ENCODE assay signal across 20 cellular contexts in the genomic region with DNA sequence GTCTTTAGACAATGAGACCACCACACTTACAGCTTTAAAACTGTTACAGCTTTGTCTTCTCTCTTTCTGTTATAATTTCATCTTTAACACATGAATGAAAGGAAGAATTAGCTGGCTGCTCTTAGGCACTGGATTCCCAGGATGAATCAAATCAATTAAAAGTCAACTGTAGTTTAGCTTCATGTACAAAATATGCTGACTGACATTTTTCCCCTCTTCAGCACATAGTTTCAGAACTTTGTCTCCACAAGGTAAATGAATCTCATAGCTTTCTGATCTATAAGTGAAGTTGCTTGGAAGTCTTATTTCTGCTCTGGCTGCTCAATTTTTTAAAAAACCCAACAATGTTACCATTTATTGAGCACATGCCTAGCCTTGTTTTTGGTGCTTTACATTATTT.
DNase-seq lines count a peak whose midpoint lies in the region; ATAC-seq, FAIRE-seq and TF ChIP-seq lines count a peak whose summit lies in the region.
"Had no signal": no experiment of that assay in that cellular context is flagged by ENCODE, and none has a peak within 500 bp of the region (broad histone marks: within the 10 kb centered on the region; RNA-seq: fewer than 3 reads in every experiment).

No MANE protein-coding gene starts in this region.

- H3K4me3 ChIP-seq in A549 (no peak overlapping the region), IMR-90 (ENCODE audit: insufficient read depth, low read depth, low read length) (no peak overlapping the region), neural cell (ENCODE audit: low read length) (no peak overlapping the region)
- H3K4me3 ChIP-seq: BLaER1 treated with 17β-estradiol and CSF1 and Interleukin-3, amounts not matched to agents 10 nM and 100 nM had no signal

- H3K4me1 ChIP-seq in A549 (no peaks in the 10 kb centered on the region), IMR-90 (ENCODE audit: control insufficient read depth, insufficient read depth, low read length) (no peaks in the 10 kb centered on the region)

- no peak overlapping the region for H2BK20ac ChIP-seq in IMR-90 (ENCODE audit: low read depth, low read length)

- no peak overlapping the region for H4K8ac ChIP-seq in IMR-90 (ENCODE audit: low read depth in 2 of 2, low read length in 2 of 2)

- FAIRE-seq in A549 (lab: Jason Lieb, UNC), result no peak
- FAIRE-seq: A204.1, D721Med, G401.6, GM12891, GM19239 had no signal

- no peak for TF ChIP-seq RAD21 in A549 (conservative IDR thresholded peaks at IDR 0.05 in 1 of 2, IDR thresholded peaks at IDR 0.05 in 1 of 2)
- TF ChIP-seq RAD21 in IMR-90 (IDR thresholded peaks at IDR 0.05; ENCODE audit: low read length), result no peak
- no peak for TF ChIP-seq RAD21 in neural cell (conservative IDR thresholded peaks at IDR 0.05)

- BruUV-seq in IMR-90 (replicated peaks; lab: Mats Ljungman, UMichigan), result no TSS peak

- DNase-seq in A549 (ENCODE audit: low read depth in 1 of 2, low spot score in 1 of 2), result no peak
- DNase-seq in IMR-90, result no peak
- no peak for DNase-seq in NCI-H1694 (lab: John Stamatoyannopoulos, UW)
- DNase-seq: 8988T; AML-193; Caco-2; Calu3; CD4-positive, alpha-beta T cell; CD8-positive, alpha-beta T cell; DMS79 treated with DMSO at 0.1 percent for 48 hours; GF-D8 had no signal

- H2BK15ac ChIP-seq in IMR-90 (ENCODE audit: low read depth, low read length), result no peak overlapping the region

- TF ChIP-seq EP300 in A549 (IDR thresholded peaks at IDR 0.05) (no peak), neural cell (conservative IDR thresholded peaks at IDR 0.05; ENCODE audit: poor library complexity, severe bottlenecking) (no peak)

- H3K9ac ChIP-seq in IMR-90 (ENCODE audit: low read depth, low read length) (no peak overlapping the region), neural cell (ENCODE audit: low read length) (no peak overlapping the region)
- H3K9ac ChIP-seq: BLaER1 treated with 17β-estradiol and CSF1 and Interleukin-3, amounts not matched to agents 10 nM and 100 nM had no signal

- CTCF ChIA-PET in A549 (lab: Yijun Ruan, JAX) (interaction anchor here (1.2 to 1.4 kb wide), 2 partner anchors 10 to 12 kb away, joined by 3 read pairs; no protein-coding TSS in a partner anchor), IMR-90 (lab: Yijun Ruan, JAX) (no interaction called here)

- TF ChIP-seq POLR2A in A549 (IDR thresholded peaks at IDR 0.05; ENCODE audit: low read length) (no peak), IMR-90 (IDR thresholded peaks at IDR 0.05; ENCODE audit: low read depth, low read length) (no peak)

- POLR2A ChIA-PET in A549 (lab: Yijun Ruan, JAX) (no interaction called here), IMR-90 (lab: Charles Lee; ENCODE audit: unreplicated experiment) (no interaction called here)

- H4K20me1 ChIP-seq in IMR-90 (ENCODE audit: insufficient read depth, low read length) (no peaks in the 10 kb centered on the region), neural cell (ENCODE audit: insufficient read depth) (no peaks in the 10 kb centered on the region)
- H4K20me1 ChIP-seq: BLaER1 treated with 17β-estradiol and CSF1 and Interleukin-3, amounts not matched to agents 10 nM and 100 nM had no signal

- H3F3A ChIP-seq in neural cell (ENCODE audit: insufficient read depth, low read length, poor library complexity, severe bottlenecking), result peaks cover 12% of the 10 kb centered on the region

- H3K14ac ChIP-seq in IMR-90 (replicated peaks; ENCODE audit: low read depth, low read length), result no peak overlapping the region

- no peaks in the 10 kb centered on the region for H3K9me2 ChIP-seq in neural cell (ENCODE audit: insufficient read depth, low read length)

- H3K9me3 ChIP-seq in A549 (no peaks in the 10 kb centered on the region), IMR-90 (ENCODE audit: control insufficient read depth, insufficient read depth, low read length) (no peaks in the 10 kb centered on the region), neural cell (ENCODE audit: low read length) (no peaks in the 10 kb centered on the region)
- H3K9me3 ChIP-seq: BLaER1 treated with 17β-estradiol and CSF1 and Interleukin-3, amounts not matched to agents 10 nM and 100 nM; Caco-2 had no signal

- H3K23ac ChIP-seq in IMR-90 (ENCODE audit: low read depth, low read length), result no peak overlapping the region

- H3K79me1 ChIP-seq in IMR-90 (ENCODE audit: low read depth in 1 of 2, low read length in 2 of 2), result no peaks in the 10 kb centered on the region

- H3K27ac ChIP-seq in A549 (no peak overlapping the region), IMR-90 (ENCODE audit: insufficient read depth, low read length) (no peak overlapping the region), neural cell (ENCODE audit: low read length) (peak overlapping the region; percentile 88)
- H3K27ac ChIP-seq: BLaER1 treated with 17β-estradiol and CSF1 and Interleukin-3, amounts not matched to agents 10 nM and 100 nM; C4-2B had no signal

- no peak overlapping the region for H2AFZ ChIP-seq in IMR-90 (replicated peaks; ENCODE audit: low read length, poor library complexity)
- H2AFZ ChIP-seq in neural cell (ENCODE audit: low read depth, low read length), result no peak overlapping the region

- no peaks in the 10 kb centered on the region for H3K9me1 ChIP-seq in IMR-90 (ENCODE audit: insufficient read depth, low read length)

- H4K91ac ChIP-seq in IMR-90 (ENCODE audit: insufficient read depth, low read depth, low read length), result no peak overlapping the region

- no peak overlapping the region for H3K4me2 ChIP-seq in A549
- no peak overlapping the region for H3K4me2 ChIP-seq in IMR-90 (ENCODE audit: low read depth, low read length)
- no peak overlapping the region for H3K4me2 ChIP-seq in neural cell (ENCODE audit: low read length)
- H3K4me2 ChIP-seq: BLaER1 treated with 17β-estradiol and CSF1 and Interleukin-3, amounts not matched to agents 10 nM and 100 nM had no signal

- in situ Hi-C loops in IMR-90 (cut with MboI; ENCODE audit: low sequenced_read_pairs), result no loop called here

- no peaks in the 10 kb centered on the region for H3K79me2 ChIP-seq in neural cell (replicated peaks; ENCODE audit: insufficient read depth, low read length)

- H3K4ac ChIP-seq in IMR-90 (ENCODE audit: low read depth, low read length), result no peak overlapping the region

- no peak overlapping the region for H2BK5ac ChIP-seq in IMR-90 (ENCODE audit: low read depth, low read length, poor library complexity, severe bottlenecking)

- no peak overlapping the region for H2AK9ac ChIP-seq in IMR-90 (replicated peaks; ENCODE audit: low read depth, low read length, poor library complexity)

- ATAC-seq in A549 (no peak), IMR-90 (ENCODE audit: low read depth) (no peak), HG02678 (IDR thresholded peaks at IDR 0.05; ENCODE audit: unreplicated experiment) (no peak)
- ATAC-seq: CD8-positive, alpha-beta T cell had no signal

- H2AK5ac ChIP-seq in IMR-90 (ENCODE audit: low read depth, low read length), result no peak overlapping the region

- no peak overlapping the region for H3K18ac ChIP-seq in IMR-90 (ENCODE audit: low read depth, low read length)

- intact Hi-C loops in IMR-90 (cut with micrococcal nuclease), result no loop called here

- H3K27me3 ChIP-seq in IMR-90 (ENCODE audit: control insufficient read depth, insufficient read depth, low read length), result no peaks in the 10 kb centered on the region
- H3K27me3 ChIP-seq in neural cell (ENCODE audit: insufficient read depth, low read depth, low read length), result no peaks in the 10 kb centered on the region
- H3K27me3 ChIP-seq: BLaER1 treated with 17β-estradiol and CSF1 and Interleukin-3, amounts not matched to agents 10 nM and 100 nM had no signal

- TF ChIP-seq CTCF in A549 (IDR thresholded peaks at IDR 0.05), result no peak
- TF ChIP-seq CTCF in IMR-90 (conservative IDR thresholded peaks at IDR 0.05; ENCODE audit: low read depth, low read length), result no peak
- TF ChIP-seq CTCF in neural cell (IDR thresholded peaks at IDR 0.05; ENCODE audit: poor library complexity, severe bottlenecking), result no peak

- H3K36me3 ChIP-seq in IMR-90 (ENCODE audit: control insufficient read depth, insufficient read depth, low read length) (no peaks in the 10 kb centered on the region), neural cell (ENCODE audit: insufficient read depth, low read length) (no peaks in the 10 kb centered on the region)
- H3K36me3 ChIP-seq: BLaER1 treated with 17β-estradiol and CSF1 and Interleukin-3, amounts not matched to agents 10 nM and 100 nM had no signal

- H4K5ac ChIP-seq in IMR-90 (ENCODE audit: low read depth, low read length), result no peak overlapping the region

- dilution Hi-C loops in IMR-90 (cut with HindIII; ENCODE audit: low sequenced_read_pairs, unreplicated experiment), result no loop called here

- no peak overlapping the region for H2BK120ac ChIP-seq in IMR-90 (ENCODE audit: low read depth, low read length)

- H3K56ac ChIP-seq in IMR-90 (ENCODE audit: extremely low read depth, insufficient read depth, low read length), result no peak overlapping the region

TF ChIP-seq in A549, 52 proteins besides CTCF, POLR2A, EP300 and RAD21 (continues in another document):
- no peak for TF ChIP-seq RFX5 (IDR thresholded peaks at IDR 0.05)
- TF ChIP-seq SMC3 (IDR thresholded peaks at IDR 0.05), result no peak
- TF ChIP-seq EHMT2 (IDR thresholded peaks at IDR 0.05; ENCODE audit: low read depth), result no peak
- TF ChIP-seq MAFK (IDR thresholded peaks at IDR 0.05; ENCODE audit: partially characterized antibody), result peak; percentile 85

TF ChIP-seq in IMR-90, 13 proteins besides CTCF, POLR2A, EP300 and RAD21:
- no peak for TF ChIP-seq MXI1 (IDR thresholded peaks at IDR 0.05; ENCODE audit: borderline replicate concordance, low read depth, low read length)
- peak; percentile 39 for TF ChIP-seq MAFK (IDR thresholded peaks at IDR 0.05; ENCODE audit: low read depth, low read length)

TF ChIP-seq in neural cell, 6 proteins besides CTCF, POLR2A, EP300 and RAD21:
- TF ChIP-seq POLR2AphosphoS5 (IDR thresholded peaks at IDR 0.05), result no peak
